Comparison of ENCODE assay signal across 22 cellular contexts in genomic region chr14:89028462-89029134, GRCh38.
DNase-seq lines count a peak whose midpoint lies in the region; ATAC-seq, FAIRE-seq and TF ChIP-seq lines count a peak whose summit lies in the region.
"Had no signal": no experiment of that assay in that cellular context is flagged by ENCODE, and none has a peak within 500 bp of the region (broad histone marks: within the 10 kb centered on the region; RNA-seq: fewer than 3 reads in every experiment).

No MANE protein-coding gene starts in this region.

- H3K36me3 Mint-ChIP-seq in naive thymus-derived CD8-positive, alpha-beta T cell, result no peaks in the 10 kb centered on the region
- no peaks in the 10 kb centered on the region for H3K36me3 Mint-ChIP-seq in type B pancreatic cell
- H3K36me3 Mint-ChIP-seq: IgD-negative memory B cell had no signal

- DNase-seq in HepG2 (ENCODE audit: low spot score), result no peak
- no peak for DNase-seq in right lobe of liver
- no peak for DNase-seq in H1 (ENCODE audit: low read depth in 1 of 2, low spot score in 2 of 2)
- DNase-seq in naive thymus-derived CD8-positive, alpha-beta T cell, result no peak
- DNase-seq in type B pancreatic cell (ENCODE audit: extremely low spot score, unreplicated experiment), result no peak
- no peak for DNase-seq in tibial artery
- DNase-seq in NCI-H1436 treated with DMSO at 0.1 percent for 48 hours (lab: John Stamatoyannopoulos, UW), result no peak
- DNase-seq in GOT3 (lab: John Stamatoyannopoulos, UW), result no peak
- DNase-seq: activated gamma-delta T cell; activated T-cell treated with anti-CD3 and anti-CD28 coated beads, Interleukin-2, amount 50 U/mL, for 1 hour; AML-193; central memory CD4-positive, alpha-beta T cell; lower lobe of right lung; NCI-H748 treated with DMSO at 0.1 percent for 48 hours; Right ventricle myocardium superior; stimulated activated CD4-positive, alpha-beta T cell treated with anti-CD3 and anti-CD28 coated beads, Interleukin-4, amount 100 ng/mL, for 24 hours had no signal

- H3K36me3 ChIP-seq in HepG2 (replicated peaks in 1 of 2; ENCODE audit: control insufficient read depth in 1 of 2, insufficient read depth in 2 of 2, low read length in 2 of 2), result no peaks in the 10 kb centered on the region
- no peaks in the 10 kb centered on the region for H3K36me3 ChIP-seq in right lobe of liver
- no peaks in the 10 kb centered on the region for H3K36me3 ChIP-seq in H1 (ENCODE audit: control insufficient read depth in 2 of 4, insufficient read depth in 4 of 4, low read length in 3 of 4)
- no peaks in the 10 kb centered on the region for H3K36me3 ChIP-seq in tibial artery
- H3K36me3 ChIP-seq: lower lobe of right lung, transverse colon had no signal

- H3K4me3 Mint-ChIP-seq in naive thymus-derived CD8-positive, alpha-beta T cell, result peak overlapping the region; percentile 5 to 66 (median 46)
- H3K4me3 Mint-ChIP-seq in type B pancreatic cell, result peak overlapping the region; percentile 83

- TF ChIP-seq POLR2A in HepG2 (IDR thresholded peaks at IDR 0.05; ENCODE audit: insufficient read depth in 1 of 2, low read depth in 2 of 2, low read length in 2 of 2), result no peak
- no peak for TF ChIP-seq POLR2A in right lobe of liver (IDR thresholded peaks at IDR 0.05)
- no peak for TF ChIP-seq POLR2A in H1 (IDR thresholded peaks at IDR 0.05; ENCODE audit: control extremely low read depth in 1 of 2, low read depth in 2 of 2, low read length in 2 of 2)

- POLR2A ChIA-PET in HepG2 (lab: Yijun Ruan, JAX), result interaction anchor here (1.5 kb wide), 1 partner anchor 12 kb away, joined by 6 read pairs; no protein-coding TSS in a partner anchor
- POLR2A ChIA-PET in H1 (lab: Charles Lee; ENCODE audit: partially characterized antibody), result interaction anchor here (0.6 kb wide), 1 partner anchor 147 kb away, joined by 3 read pairs; no protein-coding TSS in a partner anchor
- POLR2A ChIA-PET in naive thymus-derived CD8-positive, alpha-beta T cell (lab: Charles Lee), result no interaction called here

- no peak overlapping the region for H3K23ac ChIP-seq in H1 (ENCODE audit: insufficient read length)

- no peak overlapping the region for H2BK15ac ChIP-seq in H1 (ENCODE audit: low read length)

- intact Hi-C loops in HepG2 (cut with micrococcal nuclease; ENCODE audit: unreplicated experiment) (loop anchor here (5.0 kb wide), 2 partner anchors 739 to 884 kb away; no protein-coding TSS in a partner anchor), right lobe of liver (cut with DNase I) (loop anchor here in 1 of 2 donors (10.0 kb wide), 1 partner anchor 736 kb away; no protein-coding TSS in a partner anchor), tibial artery (cut with DNase I; ENCODE audit: low total_unique reads) (loop anchor here (5.0 kb wide), 2 partner anchors 819 to 889 kb away; no protein-coding TSS in a partner anchor)

- H3K56ac ChIP-seq in H1 (replicated peaks; ENCODE audit: insufficient read length, low read depth, low read length), result no peak overlapping the region

- no peaks in the 10 kb centered on the region for H3K79me1 ChIP-seq in H1 (ENCODE audit: low read depth, low read length)

- H3K27ac Mint-ChIP-seq in naive thymus-derived CD8-positive, alpha-beta T cell, result peak overlapping the region in 2 of 10 donors; percentile 5 to 61
- no peak overlapping the region for H3K27ac Mint-ChIP-seq in type B pancreatic cell
- H3K27ac Mint-ChIP-seq: dendritic cell treated with granulocyte-macrophage colony-stimulating factor and Interleukin-4, amounts not matched to agents 40 ng/mL and 50 ng/mL, for 4 days had no signal

- peaks cover 39% of the 10 kb centered on the region for H3K4me1 ChIP-seq in HepG2 (ENCODE audit: insufficient read depth, low read length)
- H3K4me1 ChIP-seq in right lobe of liver, result peaks cover 0 to 11% (median 2%) of the 10 kb centered on the region in 4 donors
- H3K4me1 ChIP-seq in H1 (replicated peaks in 1 of 4; ENCODE audit: control insufficient read depth in 3 of 4, insufficient read depth in 4 of 4, low read length in 3 of 4), result no peaks in the 10 kb centered on the region; a peak in 2 of 7 replicates
- H3K4me1 ChIP-seq in tibial artery, result peaks cover 0 to 14% (median 12%) of the 10 kb centered on the region in 4 donors

- no peaks in the 10 kb centered on the region; a peak in 2 of 5 replicates for H3K27me3 ChIP-seq in HepG2 (ENCODE audit: control insufficient read depth in 1 of 2, insufficient read depth in 2 of 2, low read length in 2 of 2)
- H3K27me3 ChIP-seq in right lobe of liver, result no peaks in the 10 kb centered on the region
- H3K27me3 ChIP-seq in H1 (replicated peaks in 1 of 4; ENCODE audit: control insufficient read depth in 3 of 4, extremely low read depth in 1 of 4, insufficient read depth in 3 of 4, low read length in 3 of 4), result peaks cover 7 to 45% (median 34%) of the 10 kb centered on the region in 4 experiments
- H3K27me3 ChIP-seq in tibial artery, result peaks cover 0 to 21% of the 10 kb centered on the region in 2 donors

- no peak overlapping the region for H3K14ac ChIP-seq in H1 (ENCODE audit: insufficient read length)

- H2AFZ ChIP-seq in HepG2 (ENCODE audit: low read length), result no peak overlapping the region
- no peak overlapping the region for H2AFZ ChIP-seq in H1 (ENCODE audit: low read length)

- H3K27me3 Mint-ChIP-seq in naive thymus-derived CD8-positive, alpha-beta T cell, result peaks cover 36 to 59% (median 57%) of the 10 kb centered on the region in 5 donors
- peaks cover 54% of the 10 kb centered on the region for H3K27me3 Mint-ChIP-seq in type B pancreatic cell

- no peaks in the 10 kb centered on the region for H4K20me1 ChIP-seq in HepG2 (ENCODE audit: insufficient read depth, low read length)
- H4K20me1 ChIP-seq in H1 (replicated peaks in 1 of 2; ENCODE audit: control insufficient read depth in 1 of 2, insufficient read depth in 2 of 2, low read length in 2 of 2), result no peaks in the 10 kb centered on the region

- FAIRE-seq in HepG2 (lab: Jason Lieb, UNC), result no peak
- FAIRE-seq in H1 (lab: Jason Lieb, UNC), result no peak
- FAIRE-seq: frontal cortex, GM12878 had no signal

- H3K79me2 ChIP-seq in HepG2 (ENCODE audit: insufficient read depth, low read length), result no peaks in the 10 kb centered on the region
- H3K79me2 ChIP-seq in H1 (ENCODE audit: control insufficient read depth in 1 of 2, insufficient read depth in 2 of 2, low read length in 2 of 2), result no peaks in the 10 kb centered on the region

- H3K9ac ChIP-seq in HepG2 (ENCODE audit: insufficient read depth, low read depth, low read length) (no peak overlapping the region), H1 (replicated peaks in 1 of 4; ENCODE audit: extremely low read depth in 1 of 4, low read depth in 3 of 4, low read length in 3 of 4) (no peak overlapping the region)

- no peak overlapping the region for H2BK12ac ChIP-seq in H1 (ENCODE audit: low read depth, low read length)

- no peak overlapping the region for H3K4me3 ChIP-seq in HepG2 (replicated peaks in 1 of 3; ENCODE audit: insufficient read depth in 1 of 3, low read depth in 2 of 3, low read length in 3 of 3)
- H3K4me3 ChIP-seq in right lobe of liver, result no peak overlapping the region
- no peak overlapping the region for H3K4me3 ChIP-seq in H1 (ENCODE audit: extremely low read depth in 1 of 4, insufficient read depth in 2 of 4, low read depth in 3 of 4, low read length in 4 of 4)
- no peak overlapping the region for H3K4me3 ChIP-seq in tibial artery
- H3K4me3 ChIP-seq: GM12878, lower lobe of right lung, mucosa of descending colon had no signal

- in situ Hi-C loops in HepG2 (cut with HindIII; ENCODE audit: extremely low pct_ligation_motif_present, low pct_unique_long_range_greater_than_20kb), result loop anchor here (25.0 kb wide), 1 partner anchor 734 kb away; no protein-coding TSS in a partner anchor

- CTCF ChIA-PET in HepG2 (lab: Yijun Ruan, JAX; ENCODE audit: low intra/inter-chr PET ratio, low total read pairs), result no interaction called here
- CTCF ChIA-PET in H1 (lab: Charles Lee; ENCODE audit: partially characterized antibody), result interaction anchor here (0.9 to 3.7 kb wide), 5 partner anchors 13 to 908 kb away, joined by 3 to 21 read pairs (median 4); no protein-coding TSS in a partner anchor

- H2BK20ac ChIP-seq in H1 (ENCODE audit: low read length), result no peak overlapping the region

- H3K9me3 ChIP-seq in HepG2 (ENCODE audit: low read length) (no peaks in the 10 kb centered on the region), right lobe of liver (no peaks in the 10 kb centered on the region), H1 (ENCODE audit: insufficient read depth in 2 of 2, low read depth in 1 of 2, low read length in 1 of 2) (no peaks in the 10 kb centered on the region), tibial artery (peaks cover 0 to 7% (median 0%) of the 10 kb centered on the region in 3 donors)
- H3K9me3 ChIP-seq: lower lobe of right lung, mucosa of descending colon, transverse colon had no signal

- ATAC-seq in HepG2 (no peak), right lobe of liver (no peak)
- ATAC-seq in naive thymus-derived CD8-positive, alpha-beta T cell, result no peak

- no peak overlapping the region for H2BK120ac ChIP-seq in H1 (replicated peaks; ENCODE audit: low read depth, low read length)

- H4K91ac ChIP-seq in H1 (replicated peaks; ENCODE audit: insufficient read length, low read length), result no peak overlapping the region

- WGBS in HepG2 (ENCODE audit: low lambda C conversion rate), result 37% methylated on average over 3 of the region's 3 CpGs
- 44% methylated on average over 3 of the region's 3 CpGs for WGBS in right lobe of liver (ENCODE audit: insufficient coverage, low coverage, low lambda C conversion rate, missing lambda C conversion rate)
- WGBS in H1 (ENCODE audit: extremely low coverage in 1 of 2, insufficient coverage in 1 of 2, insufficient read length in 1 of 2, insufficient replicate concordance in 2 of 2, low coverage in 1 of 2, low lambda C conversion rate in 2 of 2, missing lambda C conversion rate in 1 of 2), 2 experiments, result 87% methylated on average over 3 of the region's 3 CpGs; no CpG with 5 or more reads in 1 of the 2 experiments

- H3K18ac ChIP-seq in H1 (ENCODE audit: extremely low read depth, low read length), result no peak overlapping the region

- H3K4ac ChIP-seq in H1 (replicated peaks; ENCODE audit: insufficient read length, low read depth, low read length), result no peak overlapping the region

- peaks cover 12% of the 10 kb centered on the region; the same call in 1 of the 2 replicates for H3K23me2 ChIP-seq in H1 (ENCODE audit: low read depth, low read length)

- no peak for TF ChIP-seq RAD21 in HepG2 (CRISPR knock-in tag; IDR thresholded peaks at IDR 0.05)
- TF ChIP-seq RAD21 in H1 (IDR thresholded peaks at IDR 0.05 in 1 of 2, conservative IDR thresholded peaks at IDR 0.05 in 1 of 2; ENCODE audit: low read depth in 2 of 2, low read length in 2 of 2), result no peak

- peaks cover 0 to 8% (median 3%) of the 10 kb centered on the region in 4 donors for H3K4me1 Mint-ChIP-seq in naive thymus-derived CD8-positive, alpha-beta T cell
- H3K4me1 Mint-ChIP-seq in type B pancreatic cell (ENCODE audit: unreplicated experiment), result no peaks in the 10 kb centered on the region

- H3K4me2 ChIP-seq in HepG2 (ENCODE audit: low read depth, low read length), result no peak overlapping the region
- peak overlapping the region in 1 of 2 experiments; percentile 51; a peak in 1 of 4 replicates for H3K4me2 ChIP-seq in H1 (ENCODE audit: insufficient read depth in 1 of 2, low read depth in 2 of 2, low read length in 2 of 2)

- H4K5ac ChIP-seq in H1 (ENCODE audit: insufficient read length, low read depth, low read length), result no peak overlapping the region

- no peak overlapping the region for H4K8ac ChIP-seq in H1 (ENCODE audit: extremely low read depth, insufficient read depth, low read length)

- no peak overlapping the region for H2BK5ac ChIP-seq in H1 (ENCODE audit: low read depth, low read length)

- H3K27ac ChIP-seq in HepG2 (ENCODE audit: extremely low read length, insufficient read depth, low read length) (no peak overlapping the region), right lobe of liver (no peak overlapping the region), H1 (ENCODE audit: low read depth, low read length) (no peak overlapping the region), tibial artery (no peak overlapping the region)
- H3K27ac ChIP-seq: lower lobe of right lung, transverse colon had no signal

- no TSS peak for BruUV-seq in HepG2 (replicated peaks; lab: Mats Ljungman, UMichigan)

- TF ChIP-seq CTCF in HepG2 (CRISPR knock-in tag; IDR thresholded peaks at IDR 0.05) (no peak), right lobe of liver (IDR thresholded peaks at IDR 0.05) (no peak), H1 (IDR thresholded peaks at IDR 0.05; ENCODE audit: control extremely low read depth in 1 of 3, insufficient read depth in 1 of 3, low read depth in 1 of 3, low read length in 3 of 3) (no peak), type B pancreatic cell (conservative IDR thresholded peaks at IDR 0.05) (no peak), tibial artery (IDR thresholded peaks at IDR 0.05) (no peak)

- TF ChIP-seq EP300 in HepG2 (IDR thresholded peaks at IDR 0.05; ENCODE audit: low read depth in 2 of 2, low read length in 2 of 2) (no peak), HepG2 (CRISPR knock-in tag; IDR thresholded peaks at IDR 0.05; ENCODE audit: borderline replicate concordance) (no peak), H1 (IDR thresholded peaks at IDR 0.05; ENCODE audit: borderline replicate concordance in 1 of 2, low read depth in 2 of 2, low read length in 2 of 2) (no peak)

- no peaks in the 10 kb centered on the region for H3K9me3 Mint-ChIP-seq in naive thymus-derived CD8-positive, alpha-beta T cell
- no peaks in the 10 kb centered on the region for H3K9me3 Mint-ChIP-seq in type B pancreatic cell
- H3K9me3 Mint-ChIP-seq: dendritic cell treated with granulocyte-macrophage colony-stimulating factor and Interleukin-4, amounts not matched to agents 40 ng/mL and 50 ng/mL, for 4 days had no signal

- 0 out of 2 replicates have a peak overlapping the region, but pooled peaks have one; percentile 15 for H2AK5ac ChIP-seq in H1 (ENCODE audit: low read depth, low read length)
